8 cellular contexts compared by ENCODE assay signal in genomic region chr6:26217714-26218075, GRCh38.
DNase-seq lines count a peak whose midpoint lies in the region; ATAC-seq, FAIRE-seq and TF ChIP-seq lines count a peak whose summit lies in the region.

No MANE protein-coding gene starts in this region.

- no peaks in the 10 kb centered on the region for H3K27me3 ChIP-seq in ACC112 (ENCODE audit: insufficient read depth, low read length)
- no peaks in the 10 kb centered on the region for H3K27me3 ChIP-seq in HL-60 (ENCODE audit: insufficient read depth, poor library complexity, severe bottlenecking)

- H3K27ac ChIP-seq in ACC112 (ENCODE audit: low read depth, low read length): peak overlapping the region; percentile 84
- H3K27ac ChIP-seq in HL-60 (replicated peaks): peak overlapping the region; percentile 82
- H3K27ac ChIP-seq in angular gyrus (ENCODE audit: low read depth, low read length): peak overlapping the region; percentile 93

- H3K36me3 ChIP-seq in ACC112 (ENCODE audit: insufficient read depth, low read length): no peaks in the 10 kb centered on the region

- H3K79me2 ChIP-seq in ACC112 (ENCODE audit: control insufficient read depth, insufficient read depth, low read length, unreplicated experiment): no peaks in the 10 kb centered on the region

- H3K4me3 ChIP-seq in ACC112 (ENCODE audit: low read depth, low read length) (peak overlapping the region; percentile 89), HL-60 (replicated peaks; ENCODE audit: insufficient read depth, low read length) (no peak overlapping the region)

- peak overlapping the region; percentile 63 for H2AFZ ChIP-seq in ACC112 (ENCODE audit: low read length, unreplicated experiment)

- DNase-seq in HL-60 (ENCODE audit: low read depth in 1 of 2, low spot score in 1 of 2): no peak
- peak; percentile 83 for DNase-seq in left kidney (ENCODE audit: low read depth, low spot score)
- DNase-seq in GM12892 (ENCODE audit: insufficient read length): no peak
- no peak for DNase-seq in stimulated activated CD4-positive, alpha-beta T cell treated with anti-CD3 and anti-CD28 coated beads, Interleukin-1b, Interleukin-23, amount 100 ng/mL, for 48 hours
- no peak for DNase-seq in NOMO-1 treated with DMSO at 0.1 percent for 48 hours (lab: John Stamatoyannopoulos, UW; ENCODE audit: unreplicated experiment)

- FAIRE-seq in GM12892 (lab: Jason Lieb, UNC): no peak

- H3K4me1 ChIP-seq in ACC112 (ENCODE audit: control insufficient read depth, insufficient read depth, low read length, unreplicated experiment): peaks cover 3% of the 10 kb centered on the region

- no peak for ATAC-seq in GM19455 (IDR thresholded peaks at IDR 0.05; ENCODE audit: unreplicated experiment)

- TF ChIP-seq CTCF in HL-60 (IDR thresholded peaks at IDR 0.05; ENCODE audit: insufficient read depth, low read length): no peak

- TF ChIP-seq POLR2A in GM12892 (IDR thresholded peaks at IDR 0.05; ENCODE audit: low read depth, low read length): no peak
